In the genomic region with DNA sequence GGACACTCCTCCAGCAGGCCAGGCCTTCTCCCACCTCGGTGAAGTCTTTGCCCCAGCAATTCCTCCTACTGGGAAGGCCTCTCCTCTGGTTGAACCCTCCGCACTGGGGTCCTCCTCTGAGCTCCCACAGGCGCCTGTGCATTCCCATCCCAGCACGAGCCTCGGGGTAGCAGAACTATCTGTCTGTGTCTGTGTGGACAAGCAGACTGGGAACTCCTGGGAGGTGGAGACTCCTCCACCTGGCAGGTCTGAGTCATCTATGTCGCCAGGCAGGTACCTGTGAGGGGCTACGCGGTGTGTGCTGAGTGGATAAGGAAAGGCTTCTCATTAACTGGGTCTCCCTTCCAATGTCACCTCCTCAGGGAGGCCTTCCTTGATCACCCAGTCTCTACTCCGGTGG, we compare ENCODE assay signal across 10 cellular contexts. TPM values are rescaled to one million over a fixed set of nuclear protein-coding genes. Genes with fewer than 3 reads are reported as not detected.
DNase-seq lines count a peak whose midpoint lies in the region; ATAC-seq and TF ChIP-seq lines count a peak whose summit lies in the region.
"Not testable (repeated sequence)": the region's sequence is repeated elsewhere in the genome, so short reads cannot be mapped to it uniquely, and the experiment has no call there.
"Had no signal": no experiment of that assay in that cellular context is flagged by ENCODE, and none has a peak within 500 bp of the region (broad histone marks: within the 10 kb centered on the region; RNA-seq: fewer than 3 reads in every experiment).

No MANE protein-coding gene starts in this region.

- peak overlapping the region; percentile 56 for H3K4me2 ChIP-seq in mesendoderm (ENCODE audit: low read length)

- H3K79me2 ChIP-seq in mesendoderm (ENCODE audit: control insufficient read depth, insufficient read depth, low read length), result not testable (repeated sequence)

- not testable (repeated sequence) for TF ChIP-seq EP300 in gastroesophageal sphincter (IDR thresholded peaks at IDR 0.05); ovary (IDR thresholded peaks at IDR 0.05)

- not testable (repeated sequence) for TF ChIP-seq POLR2A in gastroesophageal sphincter (IDR thresholded peaks at IDR 0.05); ovary (IDR thresholded peaks at IDR 0.05); spleen (IDR thresholded peaks at IDR 0.05); uterus (IDR thresholded peaks at IDR 0.05)

- H4K8ac ChIP-seq in mesendoderm (ENCODE audit: low read depth, low read length), result not testable (repeated sequence)

- H3K18ac ChIP-seq in mesendoderm (ENCODE audit: low read length), result not testable (repeated sequence)

- H2BK15ac ChIP-seq in mesendoderm (replicated peaks; ENCODE audit: low read depth), result not testable (repeated sequence)

- peaks cover 67% of the 10 kb centered on the region for H3K27me3 ChIP-seq in HUES6 (ENCODE audit: control insufficient read depth, insufficient read depth, low read length)
- H3K27me3 ChIP-seq in gastroesophageal sphincter, result peaks cover 57% of the 10 kb centered on the region
- peaks cover 61% of the 10 kb centered on the region for H3K27me3 ChIP-seq in iPS-18a (ENCODE audit: control insufficient read depth, insufficient read depth, low read length)
- not testable (repeated sequence) for H3K27me3 ChIP-seq in mesendoderm (ENCODE audit: insufficient read depth, low read length, poor library complexity); ovary; uterus
- peaks cover 0 to 78% (median 17%) of the 10 kb centered on the region in 7 donors for H3K27me3 ChIP-seq in spleen (replicated peaks in 1 of 7)

- not testable (repeated sequence) for TF ChIP-seq CTCF in coronary artery (IDR thresholded peaks at IDR 0.05); gastroesophageal sphincter (IDR thresholded peaks at IDR 0.05); ovary (IDR thresholded peaks at IDR 0.05); spleen (IDR thresholded peaks at IDR 0.05 in 8 of 11, conservative IDR thresholded peaks at IDR 0.05 in 3 of 11); uterus (IDR thresholded peaks at IDR 0.05)

- H3K4me3 ChIP-seq in HUES6 (ENCODE audit: low read depth, low read length) (peak overlapping the region; percentile 65), coronary artery (peak overlapping the region; percentile 80), gastroesophageal sphincter (peak overlapping the region in 1 of 2 donors; percentile 65), iPS-18a (ENCODE audit: low read length) (peak overlapping the region; percentile 60), ovary (peak overlapping the region; percentile 41), spleen (peak overlapping the region in 5 of 8 donors; percentile 18 to 77 (median 32)), uterus (peak overlapping the region; percentile 25 to 46)
- not testable (repeated sequence) for H3K4me3 ChIP-seq in mesendoderm (ENCODE audit: low read length)

- not testable (repeated sequence) for H3K23ac ChIP-seq in mesendoderm (ENCODE audit: low read length)

- ATAC-seq in gastroesophageal sphincter, result not testable (repeated sequence)

- H3K27ac ChIP-seq in HUES6 (ENCODE audit: low read depth, low read length); iPS-18a (ENCODE audit: low read length); mesendoderm (ENCODE audit: low read depth, low read length); ovary: not testable (repeated sequence)
- H3K27ac ChIP-seq in coronary artery (peak overlapping the region in 1 of 2 donors; percentile 87), gastroesophageal sphincter (peak overlapping the region in 3 of 4 donors; percentile 64 to 70 (median 66)), spleen (peak overlapping the region; percentile 27 to 86 (median 78)), uterus (peak overlapping the region in 1 of 2 donors; percentile 57)

- H2AK5ac ChIP-seq in mesendoderm (ENCODE audit: low read length), result not testable (repeated sequence)

- DNase-seq in coronary artery (ENCODE audit: low spot score); ovary; uterus: not testable (repeated sequence)
- DNase-seq in mesendoderm, result peak; percentile 53
- peak; percentile 59 for DNase-seq in spleen

- not testable (repeated sequence) for H3K9ac ChIP-seq in HUES6 (ENCODE audit: low read length); iPS-18a (ENCODE audit: low read length); mesendoderm (ENCODE audit: low read length)

- H4K5ac ChIP-seq in mesendoderm (ENCODE audit: low read length), result not testable (repeated sequence)

- 67% methylated on average over 1 of the region's 9 CpGs; no CpG with 5 or more reads in 1 of the 2 donors for WGBS in gastroesophageal sphincter (ENCODE audit: low coverage in 1 of 2), 2 donors
- WGBS in mesendoderm (ENCODE audit: extremely low coverage, insufficient coverage, low lambda C conversion rate), result no CpG with 5 or more reads among the region's 9 CpGs
- WGBS in ovary, 3 donors, result 55 to 66% (median 63%) methylated on average over 9 of the region's 9 CpGs
- 79 to 90% (median 86%) methylated on average over 6 to 9 of the region's 9 CpGs for WGBS in spleen, 5 donors

- intact Hi-C loops in ovary (cut with DNase I); spleen (cut with DNase I; ENCODE audit: low total_unique reads); uterus (cut with DNase I; ENCODE audit: low total_unique reads): not testable (repeated sequence)

- H3K79me1 ChIP-seq in mesendoderm (ENCODE audit: low read length), result not testable (repeated sequence)

- H3K4me1 ChIP-seq in HUES6 (ENCODE audit: control insufficient read depth, insufficient read depth, low read length) (peaks cover 22% of the 10 kb centered on the region; the same call in 1 of the 2 replicates), gastroesophageal sphincter (peaks cover 0 to 60% (median 3%) of the 10 kb centered on the region in 3 donors), iPS-18a (ENCODE audit: control insufficient read depth, low read depth, low read length) (peaks cover 11% of the 10 kb centered on the region), spleen (peaks cover 5 to 73% (median 44%) of the 10 kb centered on the region in 6 donors)
- not testable (repeated sequence) for H3K4me1 ChIP-seq in mesendoderm (ENCODE audit: control insufficient read depth, low read depth, low read length); ovary (ENCODE audit: insufficient read depth); uterus

- not testable (repeated sequence) for H3K9me3 ChIP-seq in HUES6 (ENCODE audit: control insufficient read depth, insufficient read depth, low read depth, low read length); gastroesophageal sphincter; iPS-18a (ENCODE audit: control insufficient read depth, low read depth, low read length); ovary; spleen; uterus

- not testable (repeated sequence) for H3K36me3 ChIP-seq in HUES6 (ENCODE audit: control insufficient read depth, insufficient read depth, low read length); gastroesophageal sphincter; iPS-18a (ENCODE audit: control insufficient read depth, low read depth, low read length); mesendoderm (ENCODE audit: control insufficient read depth, insufficient read depth, low read length); ovary; spleen; uterus

- H2BK5ac ChIP-seq in mesendoderm (ENCODE audit: low read length), result not testable (repeated sequence)

- H2BK120ac ChIP-seq in mesendoderm (ENCODE audit: low read depth, low read length), result not testable (repeated sequence)

- peak overlapping the region; percentile 65 for H3K56ac ChIP-seq in mesendoderm (ENCODE audit: low read length)

- not testable (repeated sequence) for H3K4ac ChIP-seq in mesendoderm (ENCODE audit: low read depth, low read length)

RNA-seq across cellular contexts. Expression of gene FGD5, which starts 9.2 kb away (rescaled TPM):
- total RNA-seq in gastroesophageal sphincter (10 to 100 TPM; 16.1 to 18.7 (median 17.3) TPM), ovary (10 to 100 TPM in 4 of 7 donors, 1 to 10 TPM in 3; 5.1 to 38.3 (median 13.0) TPM), spleen (100 to 1,000 TPM in 2 of 7 donors, 10 to 100 TPM in 5; 62.5 to 145 (median 68.7) TPM), uterus (10 to 100 TPM in 3 of 4 donors, 1 to 10 TPM in 1; 10.0 to 66.8 (median 19.2) TPM)
- polyA plus RNA-seq in mesendoderm (2013, experiment 1 of 2), result 7.1 TPM
- 7.9 TPM for polyA plus RNA-seq in mesendoderm (2013, experiment 2 of 2)
- polyA plus RNA-seq in ovary (10 to 100 TPM; 11.5 to 17.8 TPM), spleen (10 to 100 TPM in 1 of 3 donors, 1 to 10 TPM in 2; 6.0 to 18.3 (median 6.7) TPM)
- total RNA-seq: myocyte had no signal
- polyA plus RNA-seq: BJ had no signal
